ENCODE assay signal across 8 cellular contexts in genomic region chr19:43463381-43464088, GRCh38. TPM values are rescaled to one million over a fixed set of nuclear protein-coding genes. Genes with fewer than 3 reads are reported as not detected.
DNase-seq lines count a peak whose midpoint lies in the region; ATAC-seq and FAIRE-seq lines count a peak whose summit lies in the region.

No MANE protein-coding gene starts in this region.

- peak overlapping the region; percentile 98 for H3K27ac Mint-ChIP-seq in activated T-cell treated with anti-CD3 and anti-CD28 coated beads, Interleukin-2, amount 50 U/mL, for 24 hours

- peak overlapping the region; percentile 76 for H3K4me3 ChIP-seq in mucosa of stomach (ENCODE audit: low read length)

- DNase-seq in Caki2 (ENCODE audit: low read depth) = peak; percentile 99
- DNase-seq in HTR-8/SVneo (ENCODE audit: insufficient read length, low spot score) = peak; percentile 93
- peak; percentile 94 for DNase-seq in OCI-M2 (lab: John Stamatoyannopoulos, UW; ENCODE audit: unreplicated experiment)
- DNase-seq in activated T-cell treated with anti-CD3 and anti-CD28 coated beads, Interleukin-2, amount 50 U/mL, for 24 hours = peak; percentile 99
- peak; percentile 99 for DNase-seq in stimulated activated CD8-positive, alpha-beta memory T cell treated with anti-CD3 and anti-CD28 coated beads, Interleukin-4, amount 100 ng/mL, for 4 hours (ENCODE audit: low read depth in 2 of 2, low spot score in 1 of 2)

- FAIRE-seq in HTR-8/SVneo (lab: Jason Lieb, UNC) = peak; percentile 95

- peaks cover 7% of the 10 kb centered on the region for H3K36me3 Mint-ChIP-seq in activated T-cell treated with anti-CD3 and anti-CD28 coated beads, Interleukin-2, amount 50 U/mL, for 24 hours (ENCODE audit: low read depth)

- no peaks in the 10 kb centered on the region for H3K9me3 ChIP-seq in mucosa of stomach (ENCODE audit: control insufficient read depth, low read length)

- H3K4me1 Mint-ChIP-seq in activated T-cell treated with anti-CD3 and anti-CD28 coated beads, Interleukin-2, amount 50 U/mL, for 24 hours (ENCODE audit: low read depth) = peaks cover 55% of the 10 kb centered on the region

- H3K9ac ChIP-seq in mucosa of stomach (ENCODE audit: low read length) = peak overlapping the region; percentile 47

- H3K9me3 Mint-ChIP-seq in activated T-cell treated with anti-CD3 and anti-CD28 coated beads, Interleukin-2, amount 50 U/mL, for 24 hours = no peaks in the 10 kb centered on the region

- peak; percentile 85 for ATAC-seq in GM21381 (IDR thresholded peaks at IDR 0.05; ENCODE audit: unreplicated experiment)
- peak; percentile 82 for ATAC-seq in esophagus mucosa

- no peaks in the 10 kb centered on the region for H3K27me3 Mint-ChIP-seq in activated T-cell treated with anti-CD3 and anti-CD28 coated beads, Interleukin-2, amount 50 U/mL, for 24 hours

- H3K4me1 ChIP-seq in mucosa of stomach (ENCODE audit: control insufficient read depth, insufficient read depth, low read length) = peaks cover 11% of the 10 kb centered on the region

- in situ Hi-C loops in Caki2 (cut with HindIII; ENCODE audit: low pct_unique_long_range_greater_than_20kb, low sequenced_read_pairs) = no loop called here

- H3K36me3 ChIP-seq in mucosa of stomach (ENCODE audit: control insufficient read depth, insufficient read depth, low read length) = no peaks in the 10 kb centered on the region

- H3K4me3 Mint-ChIP-seq in activated T-cell treated with anti-CD3 and anti-CD28 coated beads, Interleukin-2, amount 50 U/mL, for 24 hours = peak overlapping the region; percentile 86

- peaks cover 6% of the 10 kb centered on the region for H3K27me3 ChIP-seq in mucosa of stomach (ENCODE audit: control insufficient read depth, insufficient read depth, low read length)

RNA-seq across cellular contexts. Expression of gene LYPD3, which starts 1.9 kb away (rescaled TPM):
- total RNA-seq in Caki2 (2014; rRNA removed; shearing (Covaris generic); ENCODE audit: low replicate concordance) = 0.78 and 2.6 TPM in 2 replicates
- 739 TPM for total RNA-seq in esophagus mucosa

RNA-seq across cellular contexts. Expression of gene PHLDB3, which starts 41.0 kb away (rescaled TPM):
- total RNA-seq in Caki2 (2014; rRNA removed; shearing (Covaris generic); ENCODE audit: low replicate concordance) = 36.3 and 38.9 TPM in 2 replicates
- total RNA-seq in esophagus mucosa = 52.2 TPM

RNA-seq across cellular contexts. Expression of gene TEX101, which starts 48.8 kb away (rescaled TPM):
- not detected in 2 replicates for total RNA-seq in Caki2 (2014; rRNA removed; shearing (Covaris generic); ENCODE audit: low replicate concordance)
- total RNA-seq in esophagus mucosa = 3.3 TPM

Comparison
In these comparisons a context has a peak if more than half of its experiments do, and no peak if none do; other contexts are left out.
1. Peak in every context shown above with its lines: DNase-seq, ATAC-seq and H3K4me3 ChIP-seq.
2. RNA of gene LYPD3, which starts 1.9 kb away (total RNA-seq): 739 TPM in esophagus mucosa (single experiment); 0.78 to 2.6 TPM in Caki2; every median in the first group is over 100 times any median in the second.